ENCODE assay signal across 4 cellular contexts in the genomic region with DNA sequence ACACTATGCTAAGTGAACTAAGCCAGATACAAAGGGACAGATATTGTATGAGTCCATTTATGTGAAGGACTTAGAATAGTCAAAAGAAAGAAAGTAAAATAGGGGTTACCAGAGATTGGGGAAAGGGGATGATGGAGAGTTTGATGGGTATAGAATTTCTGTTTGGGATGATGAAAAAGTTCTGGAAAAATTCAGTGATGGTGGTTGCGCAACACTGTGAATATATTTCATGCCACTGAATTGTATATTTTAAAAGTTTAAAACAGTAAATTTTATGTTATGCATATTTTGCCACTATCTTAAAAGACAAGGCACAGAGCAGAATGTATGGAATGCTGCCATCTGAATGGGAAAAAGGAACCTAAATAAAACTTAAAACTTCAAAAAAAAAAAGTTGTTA.
TF ChIP-seq lines count a peak whose summit lies in the region.

No MANE protein-coding gene starts in this region.

TF ChIP-seq in A549, 52 proteins besides CTCF, POLR2A, EP300 and RAD21:
- TF ChIP-seq, protein P1, sequence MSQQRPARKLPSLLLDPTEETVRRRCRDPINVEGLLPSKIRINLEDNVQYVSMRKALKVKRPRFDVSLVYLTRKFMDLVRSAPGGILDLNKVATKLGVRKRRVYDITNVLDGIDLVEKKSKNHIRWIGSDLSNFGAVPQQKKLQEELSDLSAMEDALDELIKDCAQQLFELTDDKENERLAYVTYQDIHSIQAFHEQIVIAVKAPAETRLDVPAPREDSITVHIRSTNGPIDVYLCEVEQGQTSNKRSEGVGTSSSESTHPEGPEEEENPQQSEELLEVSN (IDR thresholded peaks at IDR 0.05; ENCODE audit: borderline replicate concordance, low read depth): no peak
- TF ChIP-seq ZNF302 (CRISPR knock-in tag; IDR thresholded peaks at IDR 0.05) (no peak), CEBPB (IDR thresholded peaks at IDR 0.05) (peak; percentile 83 to 89; a peak in 3 of 4 replicates)

TF ChIP-seq in IMR-90, 13 proteins besides CTCF, POLR2A, EP300 and RAD21:
- TF ChIP-seq RFX5 (IDR thresholded peaks at IDR 0.05; ENCODE audit: low read depth, low read length): no peak
- no peak for TF ChIP-seq MXI1 (IDR thresholded peaks at IDR 0.05; ENCODE audit: borderline replicate concordance, low read depth, low read length)
- no peak for TF ChIP-seq MAFK (IDR thresholded peaks at IDR 0.05; ENCODE audit: low read depth, low read length)
- peak; percentile 93 for TF ChIP-seq CEBPB (IDR thresholded peaks at IDR 0.05; ENCODE audit: low read depth, low read length)

TF ChIP-seq in K562, 482 proteins besides CTCF, POLR2A, EP300 and RAD21:
- no peak for TF ChIP-seq KAT8 (IDR thresholded peaks at IDR 0.05; ENCODE audit: low read depth)
- TF ChIP-seq POLR2G (IDR thresholded peaks at IDR 0.05; ENCODE audit: low read depth, low read length): no peak
- no peak for TF ChIP-seq ZNF384 (IDR thresholded peaks at IDR 0.05; ENCODE audit: low read depth, low read length)
- TF ChIP-seq ZNF668 (CRISPR knock-in tag; IDR thresholded peaks at IDR 0.05): no peak
- TF ChIP-seq IRF9 (tag; IDR thresholded peaks at IDR 0.05): peak; percentile 49; the same call in 1 of the 2 replicates
- no peak for TF ChIP-seq MAFG (tag; conservative IDR thresholded peaks at IDR 0.05)
- peak; percentile 24; the same call in 1 of the 2 replicates for TF ChIP-seq CEBPG (CRISPR knock-in tag; IDR thresholded peaks at IDR 0.05)
- TF ChIP-seq CEBPG (tag; conservative IDR thresholded peaks at IDR 0.05 in 1 of 2, IDR thresholded peaks at IDR 0.05 in 1 of 2): peak; percentile 63 to 98
- TF ChIP-seq MTA2 (IDR thresholded peaks at IDR 0.05; ENCODE audit: low read depth): no peak
- TF ChIP-seq TAF9B (IDR thresholded peaks at IDR 0.05; ENCODE audit: partially characterized antibody): no peak
- no peak for TF ChIP-seq NFATC3 (IDR thresholded peaks at IDR 0.05)
- no peak for TF ChIP-seq ZC3H8 (IDR thresholded peaks at IDR 0.05)
- peak; percentile 94 for TF ChIP-seq CEBPB (tag; IDR thresholded peaks at IDR 0.05)

TF ChIP-seq in HEK293T, 16 proteins besides CTCF, POLR2A, EP300 and RAD21:
- TF ChIP-seq FOXA1 (IDR thresholded peaks at IDR 0.05) (no peak), LEF1 (IDR thresholded peaks at IDR 0.05; ENCODE audit: borderline replicate concordance) (no peak), L3MBTL2 (conservative IDR thresholded peaks at IDR 0.05) (no peak), FOXM1 (IDR thresholded peaks at IDR 0.05; ENCODE audit: borderline replicate concordance) (no peak)
